13 cellular contexts compared by ENCODE assay signal in the genomic region with DNA sequence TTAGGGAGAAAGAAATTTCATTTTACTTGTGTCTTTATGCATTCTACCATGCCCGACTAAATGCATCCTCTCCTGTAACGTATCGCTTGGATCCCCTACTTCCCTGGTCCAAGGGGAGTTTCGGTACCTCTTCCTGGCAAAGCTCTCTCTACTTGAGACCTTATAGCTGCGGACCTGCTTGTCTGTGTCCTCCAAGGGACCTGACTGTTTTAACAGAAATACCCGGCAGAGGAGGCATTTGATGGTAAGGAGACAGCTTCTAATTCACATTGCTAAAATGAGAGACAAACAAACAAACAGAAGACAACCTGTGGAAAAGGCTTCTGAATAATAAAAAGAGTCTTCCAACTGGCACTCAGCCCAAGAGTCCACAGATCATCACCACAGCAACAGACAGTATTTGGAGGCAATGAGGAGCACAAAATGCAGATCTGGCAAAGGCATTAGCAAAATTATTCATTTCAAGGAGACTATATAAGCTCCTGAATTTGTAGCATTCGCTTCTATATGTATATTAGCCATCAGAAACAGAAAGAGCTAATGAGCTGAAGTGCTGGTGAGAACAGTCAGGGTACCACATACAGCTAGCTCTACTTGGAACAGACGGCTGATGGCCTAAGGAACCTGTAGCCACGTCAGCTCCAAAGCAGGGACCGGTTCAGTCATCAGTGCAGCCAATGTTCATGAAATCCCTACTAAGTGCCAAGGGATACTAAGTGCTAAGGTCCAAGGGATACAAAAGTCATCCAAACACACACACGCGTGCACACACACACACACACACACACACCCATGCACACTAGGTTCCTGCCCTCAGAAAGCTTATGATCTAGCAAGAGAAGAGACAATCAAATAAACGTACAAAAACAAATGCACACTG. TPM values are rescaled to one million over a fixed set of nuclear protein-coding genes. Genes with fewer than 3 reads are reported as not detected.
DNase-seq lines count a peak whose midpoint lies in the region; ATAC-seq and TF ChIP-seq lines count a peak whose summit lies in the region.
"Had no signal": no experiment of that assay in that cellular context is flagged by ENCODE, and none has a peak within 500 bp of the region (broad histone marks: within the 10 kb centered on the region; RNA-seq: fewer than 3 reads in every experiment).

No MANE protein-coding gene starts in this region.

- H3K4me1 ChIP-seq in GM23248 (ENCODE audit: insufficient read depth) (no peaks in the 10 kb centered on the region), left ventricle myocardium inferior (peaks cover 68% of the 10 kb centered on the region), skeletal muscle tissue (ENCODE audit: control insufficient read depth in 3 of 3, insufficient read depth in 3 of 3, low read length in 3 of 3) (peaks cover 4 to 8% (median 6%) of the 10 kb centered on the region in 3 donors), SJCRH30 (no peaks in the 10 kb centered on the region)
- H3K4me1 ChIP-seq: Caco-2 had no signal

- H3K36me3 Mint-ChIP-seq in nephron progenitor cell (ENCODE audit: low read depth): no peaks in the 10 kb centered on the region
- H3K36me3 Mint-ChIP-seq: activated naive CD4-positive, alpha-beta T cell treated with anti-CD3 and anti-CD28 coated beads, Interleukin-2, amount 50 U/mL, for 24 hours had no signal

- DNase-seq in GM23248 (peak; percentile 16), brain microvascular endothelial cell (no peak), left ventricle myocardium inferior (no peak), nephron progenitor cell (no peak), GM03348 (ENCODE audit: low spot score) (no peak), SJCRH30 (no peak)
- DNase-seq: activated CD4-positive, alpha-beta T cell treated with anti-CD3 and anti-CD28 coated beads, Interleukin-2, amount 10 ng/mL, durations not matched to agents 7 days and 5 days; Caco-2; NCI-H1930; retina had no signal

- H3K4me2 ChIP-seq in GM23248 (ENCODE audit: unreplicated experiment): no peak overlapping the region

- peaks cover 3% of the 10 kb centered on the region for H3K27me3 Mint-ChIP-seq in nephron progenitor cell (ENCODE audit: low read depth, poor library complexity)
- H3K27me3 Mint-ChIP-seq: activated CD4-positive, alpha-beta T cell treated with anti-CD3 and anti-CD28 coated beads, Interleukin-2, amount 10 ng/mL, durations not matched to agents 7 days and 5 days; activated naive CD4-positive, alpha-beta T cell treated with anti-CD3 and anti-CD28 coated beads, Interleukin-2, amount 50 U/mL, for 24 hours had no signal

- ATAC-seq in HG03045 (IDR thresholded peaks at IDR 0.05; ENCODE audit: unreplicated experiment): no peak

- H3K9me3 Mint-ChIP-seq in nephron progenitor cell: peaks cover 11% of the 10 kb centered on the region
- H3K9me3 Mint-ChIP-seq: activated CD4-positive, alpha-beta T cell treated with anti-CD3 and anti-CD28 coated beads, Interleukin-2, amount 10 ng/mL, durations not matched to agents 7 days and 5 days; activated naive CD4-positive, alpha-beta T cell treated with anti-CD3 and anti-CD28 coated beads, Interleukin-2, amount 50 U/mL, for 24 hours had no signal

- H3K4me1 Mint-ChIP-seq in nephron progenitor cell: peaks cover 36% of the 10 kb centered on the region

- H3K36me3 ChIP-seq in GM23248 (ENCODE audit: low read depth) (no peaks in the 10 kb centered on the region), brain microvascular endothelial cell (replicated peaks) (no peaks in the 10 kb centered on the region), left ventricle myocardium inferior (no peaks in the 10 kb centered on the region), skeletal muscle tissue (ENCODE audit: control insufficient read depth in 3 of 3, insufficient read depth in 3 of 3, low read length in 3 of 3) (no peaks in the 10 kb centered on the region), SJCRH30 (no peaks in the 10 kb centered on the region)

- WGBS in GM23248 (ENCODE audit: low coverage in 1 of 2, low lambda C conversion rate in 2 of 2, missing lambda C conversion rate in 2 of 2), 2 experiments: 83 to 85% methylated on average over 13 of the region's 13 CpGs

- H3K27me3 ChIP-seq in GM23248 (replicated peaks; ENCODE audit: insufficient read depth) (no peaks in the 10 kb centered on the region), brain microvascular endothelial cell (replicated peaks) (no peaks in the 10 kb centered on the region), left ventricle myocardium inferior (ENCODE audit: low read depth) (no peaks in the 10 kb centered on the region), skeletal muscle tissue (ENCODE audit: control insufficient read depth in 3 of 3, insufficient read depth in 3 of 3, low read length in 3 of 3) (no peaks in the 10 kb centered on the region), SJCRH30 (no peaks in the 10 kb centered on the region)

- TF ChIP-seq CTCF in brain microvascular endothelial cell (IDR thresholded peaks at IDR 0.05; ENCODE audit: low read depth, low read length, missing control alignments) (no peak), left ventricle myocardium inferior (IDR thresholded peaks at IDR 0.05; ENCODE audit: borderline replicate concordance) (no peak), nephron progenitor cell (IDR thresholded peaks at IDR 0.05) (no peak)

- H3K9me2 ChIP-seq in GM23248 (ENCODE audit: insufficient read depth): no peaks in the 10 kb centered on the region

- no peak overlapping the region for H3K9ac ChIP-seq in GM23248
- no peak overlapping the region for H3K9ac ChIP-seq in skeletal muscle tissue (ENCODE audit: low read depth in 1 of 3, low read length in 3 of 3)

- H3K9me3 ChIP-seq in GM23248 (ENCODE audit: low read depth): no peaks in the 10 kb centered on the region
- no peaks in the 10 kb centered on the region for H3K9me3 ChIP-seq in left ventricle myocardium inferior (replicated peaks)
- H3K9me3 ChIP-seq in skeletal muscle tissue (ENCODE audit: control insufficient read depth in 3 of 3, low read length in 3 of 3): no peaks in the 10 kb centered on the region
- no peaks in the 10 kb centered on the region for H3K9me3 ChIP-seq in SJCRH30 (replicated peaks)

- intact Hi-C loops in left ventricle myocardium inferior (cut with micrococcal nuclease): no loop called here

- no peak overlapping the region for H2AFZ ChIP-seq in GM23248

- in situ Hi-C loops in GM23248 (cut with MboI) (no loop called here), brain microvascular endothelial cell (cut with HindIII; ENCODE audit: low pct_ligation_motif_present, low sequenced_read_pairs) (no loop called here)

- no peaks in the 10 kb centered on the region for H3F3A ChIP-seq in GM23248 (ENCODE audit: insufficient read depth)

- no peaks in the 10 kb centered on the region for H4K20me1 ChIP-seq in GM23248 (ENCODE audit: insufficient read depth)

- no peak overlapping the region for H3K4me3 Mint-ChIP-seq in nephron progenitor cell
- H3K4me3 Mint-ChIP-seq: activated CD4-positive, alpha-beta T cell treated with anti-CD3 and anti-CD28 coated beads, Interleukin-2, amount 10 ng/mL, durations not matched to agents 7 days and 5 days; activated naive CD4-positive, alpha-beta T cell treated with anti-CD3 and anti-CD28 coated beads, Interleukin-2, amount 50 U/mL, for 24 hours had no signal

- H3K27ac Mint-ChIP-seq in nephron progenitor cell: no peak overlapping the region
- H3K27ac Mint-ChIP-seq: activated CD4-positive, alpha-beta T cell treated with anti-CD3 and anti-CD28 coated beads, Interleukin-2, amount 10 ng/mL, durations not matched to agents 7 days and 5 days; activated naive CD4-positive, alpha-beta T cell treated with anti-CD3 and anti-CD28 coated beads, Interleukin-2, amount 50 U/mL, for 24 hours had no signal

- no peaks in the 10 kb centered on the region for H3K79me2 ChIP-seq in GM23248 (ENCODE audit: insufficient read depth)

- H3K27ac ChIP-seq in GM23248 (no peak overlapping the region), brain microvascular endothelial cell (peak overlapping the region; percentile 27), left ventricle myocardium inferior (replicated peaks) (peak overlapping the region; percentile 76), skeletal muscle tissue (ENCODE audit: low read depth, low read length) (peak overlapping the region; percentile 4), SJCRH30 (no peak overlapping the region)

- H3K4me3 ChIP-seq in GM23248 (no peak overlapping the region), brain microvascular endothelial cell (ENCODE audit: low read depth, low read length) (no peak overlapping the region), left ventricle myocardium inferior (peak overlapping the region; percentile 28), skeletal muscle tissue (ENCODE audit: low read length in 3 of 3) (no peak overlapping the region), SJCRH30 (no peak overlapping the region)

RNA-seq across cellular contexts. Expression of a gene that starts 53.9 kb away (rescaled TPM):
- total RNA-seq in GM23248 (2014; rRNA removed; shearing (Covaris generic)): 3.3 and 4.1 TPM in 2 replicates
- 1.1 and 1.4 TPM in 2 replicates for polyA plus RNA-seq in GM23248 (2016; fragmentation: Nextera tagmentation; extraction: Ambion mirVana)
- 44.1 TPM for total RNA-seq in left ventricle myocardium inferior
- total RNA-seq in skeletal muscle tissue: 6.8 TPM
- total RNA-seq in SJCRH30 (2014; rRNA removed; shearing (Covaris generic)): 15.2 and 15.9 TPM in 2 replicates

Comparison
In these comparisons a context has a peak if more than half of its experiments do, and no peak if none do; other contexts are left out.
1. H3K27ac ChIP-seq: peak in brain microvascular endothelial cell (single experiment), left ventricle myocardium inferior (single experiment) and skeletal muscle tissue (single experiment); none in GM23248 (single experiment) and SJCRH30 (single experiment).